In genomic region chr6:58419321-58419720, GRCh38 we compare ENCODE assay signal across 21 cellular contexts.
A peak's percentile ranks its signal among the peaks of the same experiment; 100 is the strongest.
DNase-seq lines count a peak whose midpoint lies in the region; ATAC-seq lines count a peak whose summit lies in the region.
"Had no signal": no experiment of that assay in that cellular context is flagged by ENCODE, and none has a peak within 500 bp of the region (broad histone marks: within the 10 kb centered on the region; RNA-seq: fewer than 3 reads in every experiment).

No MANE protein-coding gene starts in this region.

- peak; percentile 42 for DNase-seq in EL
- peak; percentile 58 for DNase-seq in ELR (ENCODE audit: low read depth)
- peak; percentile 82 for DNase-seq in M059J (ENCODE audit: low read depth)
- DNase-seq in T1000 (lab: John Stamatoyannopoulos, UW), result peak; percentile 37
- no peak for DNase-seq in activated CD4-positive, alpha-beta T cell treated with anti-CD3 and anti-CD28 coated beads for 4 hours
- DNase-seq in DMS79 (lab: John Stamatoyannopoulos, UW), result no peak
- DNase-seq in NCI-H146 (lab: John Stamatoyannopoulos, UW), result no peak
- DNase-seq: 8988T; ACHN; BE2C; C1 segment of cervical spinal cord; CD4-positive, alpha-beta memory T cell; CD4-positive, CD25-positive, alpha-beta regulatory T cell; CD8-positive, alpha-beta memory T cell; COR-L47; DMS 273 treated with DMSO at 0.1 percent for 48 hours; DMS153; DMS53; DMS79 treated with DMSO at 0.1 percent for 48 hours; GF-D8 had no signal

- ATAC-seq in GM21381 (IDR thresholded peaks at IDR 0.05; ENCODE audit: unreplicated experiment), result no peak

Comparison
In these comparisons a context has a peak if more than half of its experiments do, and no peak if none do; other contexts are left out.
1. DNase-seq: peak in EL (single experiment), ELR (single experiment), M059J (single experiment) and T1000 (single experiment); none in activated CD4-positive, alpha-beta T cell treated with anti-CD3 and anti-CD28 coated beads for 4 hours (0 of 2), DMS79 (single experiment) and NCI-H146 (single experiment).